7 cellular contexts compared by ENCODE assay signal in the genomic region with DNA sequence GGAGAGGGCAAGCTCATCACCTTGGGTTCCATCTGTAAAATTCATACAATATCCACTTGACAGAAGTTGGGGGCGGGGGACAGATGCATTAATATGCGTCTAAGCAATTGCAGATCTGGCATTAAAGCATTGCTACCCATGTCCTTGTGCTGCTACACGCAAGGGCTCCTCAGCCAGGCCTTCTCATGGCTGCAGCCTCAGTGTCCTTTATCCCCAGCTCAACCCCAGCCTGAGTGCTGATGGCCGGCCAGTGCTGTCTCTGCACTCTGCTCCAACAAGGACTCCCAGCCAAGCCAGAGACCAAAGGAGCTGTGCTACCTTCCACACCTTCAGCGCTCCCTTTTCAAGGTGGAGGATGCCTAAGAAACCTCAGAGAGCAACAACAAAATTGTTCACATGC.
"Had no signal": no experiment of that assay in that cellular context is flagged by ENCODE, and none has a peak within 500 bp of the region (broad histone marks: within the 10 kb centered on the region; RNA-seq: fewer than 3 reads in every experiment).

No MANE protein-coding gene starts in this region.

- DNase-seq: H9 had no signal

- H3K27ac Mint-ChIP-seq: GM23338, H9, IgD-negative memory B cell had no signal

- H3K4me3 Mint-ChIP-seq: GM23338, H9, IgD-negative memory B cell had no signal

- H3K9me3 Mint-ChIP-seq: GM23338, H9, IgD-negative memory B cell had no signal

- H3K9ac ChIP-seq: KMS-11 had no signal

- H3K4me1 Mint-ChIP-seq: GM23338, H9 had no signal

- H3K27ac ChIP-seq: KMS-11 had no signal

- H3K4me3 ChIP-seq: GM23338 had no signal

- ATAC-seq: GM23338 had no signal

- H3K4me2 ChIP-seq: GM23338, KMS-11 had no signal

- H3K36me3 Mint-ChIP-seq: IgD-negative memory B cell had no signal

- FAIRE-seq: H1, H54, HTR-8/SVneo had no signal

- H2AFZ ChIP-seq: GM23338 had no signal
